ENCODE assay signal across 12 cellular contexts in the genomic region with DNA sequence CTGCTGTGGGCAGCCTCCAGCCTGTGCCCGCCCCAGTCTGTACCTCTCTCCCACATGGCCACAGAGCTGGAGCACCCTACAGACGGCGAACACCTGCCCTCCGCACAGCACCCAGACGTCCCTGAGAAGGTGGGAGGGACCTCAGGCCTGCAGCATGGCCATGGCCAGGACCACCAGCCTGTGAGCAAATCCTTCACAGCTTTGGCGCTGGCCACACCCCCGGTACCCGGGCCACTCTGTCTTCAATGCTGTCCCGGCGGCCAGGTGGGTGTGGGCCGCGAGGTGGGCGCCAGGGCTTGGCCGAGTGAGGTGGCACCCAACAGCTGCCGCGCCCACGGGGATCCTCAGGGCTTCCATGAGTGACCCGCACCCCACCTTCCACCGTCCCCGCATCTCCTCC. TPM values are rescaled to one million over a fixed set of nuclear protein-coding genes. Genes with fewer than 3 reads are reported as not detected.
DNase-seq lines count a peak whose midpoint lies in the region; ATAC-seq and TF ChIP-seq lines count a peak whose summit lies in the region.
"Had no signal": no experiment of that assay in that cellular context is flagged by ENCODE, and none has a peak within 500 bp of the region (broad histone marks: within the 10 kb centered on the region; RNA-seq: fewer than 3 reads in every experiment).

No MANE protein-coding gene starts in this region.

- TF ChIP-seq POLR2A in stomach (IDR thresholded peaks at IDR 0.05) = no peak

- intact Hi-C loops in left lung (cut with DNase I) = no loop called here
- intact Hi-C loops in stomach (cut with DNase I; ENCODE audit: low total_unique reads) = no loop called here

- POLR2A ChIA-PET in RWPE1 (lab: Yijun Ruan, JAX; ENCODE audit: low non-redundant PET) = no interaction called here

- H3K4me3 ChIP-seq in left lung (no peak overlapping the region), stomach (no peak overlapping the region), H7 (ENCODE audit: insufficient read depth, low read depth, low read length) (no peak overlapping the region)

- no peaks in the 10 kb centered on the region for H3K9me3 ChIP-seq in left lung
- no peaks in the 10 kb centered on the region for H3K9me3 ChIP-seq in stomach

- WGBS in stomach, 5 donors = 61 to 79% (median 67%) methylated on average over 10 to 20 of the region's 20 CpGs

- TF ChIP-seq CTCF in RWPE1 (conservative IDR thresholded peaks at IDR 0.05; ENCODE audit: low read depth) (no peak), left lung (IDR thresholded peaks at IDR 0.05) (no peak), stomach (IDR thresholded peaks at IDR 0.05) (no peak)

- H3K4me1 ChIP-seq in left lung = peaks cover 51 to 100% of the 10 kb centered on the region in 2 donors
- peaks cover 60 to 96% (median 73%) of the 10 kb centered on the region in 4 donors for H3K4me1 ChIP-seq in stomach

- CTCF ChIA-PET in RWPE1 (lab: Yijun Ruan, JAX) = no interaction called here

- no peaks in the 10 kb centered on the region for H3K27me3 ChIP-seq in left lung
- H3K27me3 ChIP-seq in stomach = no peaks in the 10 kb centered on the region
- H3K27me3 ChIP-seq in H7 (ENCODE audit: control insufficient read depth, insufficient read depth, low read length) = no peaks in the 10 kb centered on the region

- no peak for TF ChIP-seq EP300 in stomach (IDR thresholded peaks at IDR 0.05)

- no peak for ATAC-seq in left lung
- ATAC-seq: activated T-helper 17 cell treated with anti-CD3 and anti-CD28 coated beads, Interleukin-2, amount 50 U/mL, for 72 hours had no signal

- peak overlapping the region; percentile 83 for H3K27ac ChIP-seq in RWPE1
- peak overlapping the region; percentile 39 to 46 for H3K27ac ChIP-seq in left lung
- H3K27ac ChIP-seq in stomach = peak overlapping the region in 4 of 5 donors; percentile 15 to 82 (median 47)
- H3K27ac ChIP-seq: 22Rv1 had no signal

- peak; percentile 44 for DNase-seq in DMS 273 (lab: John Stamatoyannopoulos, UW; ENCODE audit: unreplicated experiment)
- DNase-seq in DMS 273 treated with DMSO at 0.1 percent for 48 hours (lab: John Stamatoyannopoulos, UW) = no peak
- no peak for DNase-seq in RWPE1 (ENCODE audit: low spot score)
- no peak for DNase-seq in left lung
- DNase-seq in stomach = no peak
- no peak for DNase-seq in AG08396 (ENCODE audit: low spot score)
- no peak for DNase-seq in NCI-H1436 treated with DMSO at 0.1 percent for 48 hours (lab: John Stamatoyannopoulos, UW)
- DNase-seq in H7 = no peak
- DNase-seq: activated CD4-positive, alpha-beta T cell treated with anti-CD3 and anti-CD28 coated beads, Interleukin-2, amount 50 U/mL, for 48 hours; cortex of kidney had no signal

- H3K36me3 ChIP-seq in left lung (peaks cover 0 to 26% of the 10 kb centered on the region in 2 donors), stomach (peaks cover 8 to 18% (median 17%) of the 10 kb centered on the region in 4 donors), H7 (replicated peaks; ENCODE audit: control insufficient read depth, insufficient read depth, low read length) (no peaks in the 10 kb centered on the region; the same call in 1 of the 2 replicates)

RNA-seq across cellular contexts. Expression of a gene that starts 18.7 kb away (rescaled TPM):
- total RNA-seq in left lung = 100 to 1,000 TPM in 1 of 2 donors, 10 to 100 TPM in 1; 65.1 to 102 TPM
- 100 to 1,000 TPM in 1 of 5 donors, 10 to 100 TPM in 4; 18.4 to 338 (median 62.5) TPM for total RNA-seq in stomach
- 1 to 10 TPM; 1.4 to 7.9 (median 2.3) TPM for polyA plus RNA-seq in stomach
- 32.2 and 33.3 TPM in 2 replicates for total RNA-seq in H7 (2014; rRNA removed; shearing (Covaris generic))

RNA-seq across cellular contexts. Expression of a gene that starts 44.3 kb away (rescaled TPM):
- total RNA-seq in left lung = 10 to 100 TPM; 77.8 to 79.5 TPM
- 100 to 1,000 TPM in 1 of 5 donors, 10 to 100 TPM in 4; 14.6 to 105 (median 60.3) TPM for total RNA-seq in stomach
- 10 to 100 TPM; 29.9 to 44.2 (median 32.2) TPM for polyA plus RNA-seq in stomach
- 17.7 and 23.2 TPM in 2 replicates for total RNA-seq in H7 (2014; rRNA removed; shearing (Covaris generic))
